8 cellular contexts compared by ENCODE assay signal in the genomic region with DNA sequence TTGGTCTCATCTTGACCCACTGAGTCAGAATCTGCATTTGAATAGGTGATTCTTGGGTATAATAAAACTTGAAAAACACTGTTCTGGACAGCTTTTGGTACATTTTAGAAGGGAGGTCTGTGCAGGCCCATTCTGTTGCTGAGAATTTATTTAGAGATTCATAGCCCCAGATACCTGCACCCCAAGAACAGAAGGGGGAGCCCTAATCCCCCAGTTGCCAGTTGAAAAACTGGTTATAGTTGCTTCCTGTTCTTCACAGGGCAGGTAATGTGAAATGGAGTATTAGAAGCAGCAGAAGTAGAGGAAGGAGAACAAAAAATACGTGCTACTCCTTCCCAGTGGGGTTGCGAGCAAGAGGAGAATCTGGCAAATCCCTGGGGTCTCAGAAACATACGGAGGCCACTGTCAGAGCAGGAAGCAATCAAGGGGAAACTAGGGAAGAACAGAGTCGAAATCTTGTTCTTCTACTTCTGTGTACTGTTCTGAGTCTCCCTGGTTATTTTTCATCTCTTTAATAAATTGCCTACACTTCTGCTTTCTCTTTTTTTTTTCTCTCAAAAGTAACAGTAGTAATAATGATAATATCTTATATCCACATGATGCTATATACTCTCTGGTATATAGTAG. TPM values are rescaled to one million over a fixed set of nuclear protein-coding genes. Genes with fewer than 3 reads are reported as not detected.
DNase-seq lines count a peak whose midpoint lies in the region; ATAC-seq, FAIRE-seq and TF ChIP-seq lines count a peak whose summit lies in the region.

No MANE protein-coding gene starts in this region.

- H3K4me2 ChIP-seq in keratinocyte (ENCODE audit: control insufficient read depth, extremely low read depth, insufficient read depth, low read depth, low read length) = peak overlapping the region; percentile 84

- dilution Hi-C loops in keratinocyte (cut with MboI; ENCODE audit: extremely low pct_ligation_motif_present, low sequenced_read_pairs) = no loop called here

- H3K4me1 Mint-ChIP-seq in activated naive CD8-positive, alpha-beta T cell (ENCODE audit: low read depth) = peaks cover 2% of the 10 kb centered on the region

- no peaks in the 10 kb centered on the region for H3K9me1 ChIP-seq in keratinocyte (ENCODE audit: control insufficient read depth, extremely low read depth, insufficient read depth, low read length)

- H3K4me1 ChIP-seq in keratinocyte (ENCODE audit: control insufficient read depth, extremely low read depth, insufficient read depth, low read length) = peaks cover 43% of the 10 kb centered on the region

- POLR2A ChIA-PET in AG04449 (lab: Yijun Ruan, JAX) = no interaction called here

- no peaks in the 10 kb centered on the region for H3K36me3 ChIP-seq in keratinocyte (ENCODE audit: control insufficient read depth in 2 of 2, extremely low read depth in 1 of 2, insufficient read depth in 2 of 2, low read length in 2 of 2)

- peak overlapping the region; percentile 45 for H3K9ac ChIP-seq in keratinocyte (ENCODE audit: control insufficient read depth, extremely low read depth, insufficient read depth, low read length)

- no peaks in the 10 kb centered on the region for H4K20me1 ChIP-seq in keratinocyte (ENCODE audit: control insufficient read depth, extremely low read depth, insufficient read depth, low read length)

- no peaks in the 10 kb centered on the region for H3K9me3 Mint-ChIP-seq in activated naive CD8-positive, alpha-beta T cell (ENCODE audit: low read depth)

- H3K27ac Mint-ChIP-seq in activated naive CD8-positive, alpha-beta T cell = no peak overlapping the region

- FAIRE-seq in keratinocyte (lab: Jason Lieb, UNC) (peak; percentile 80), RCC 7860 (lab: Jason Lieb, UNC) (no peak)

- peak overlapping the region; percentile 98 for H2AFZ ChIP-seq in keratinocyte (ENCODE audit: control insufficient read depth, low read length)

- H3K9me3 ChIP-seq in keratinocyte (ENCODE audit: control insufficient read depth, low read depth, low read length) = no peaks in the 10 kb centered on the region

- peak; percentile 72 for ATAC-seq in HG02678 (IDR thresholded peaks at IDR 0.05; ENCODE audit: unreplicated experiment)

- H3K4me3 ChIP-seq in AG04449 (ENCODE audit: low read depth, low read length) = no peak overlapping the region
- H3K4me3 ChIP-seq in keratinocyte (ENCODE audit: control insufficient read depth in 2 of 3, extremely low read depth in 1 of 3, insufficient read depth in 2 of 3, low read depth in 1 of 3, low read length in 3 of 3) = peak overlapping the region in 1 of 3 experiments; percentile 13

- DNase-seq in AG04449 (ENCODE audit: low read depth, low spot score) = no peak
- DNase-seq in NCI-H2171 treated with DMSO at 0.1 percent for 48 hours (lab: John Stamatoyannopoulos, UW) = peak; percentile 48
- no peak for DNase-seq in keratinocyte (ENCODE audit: low read depth, low spot score)
- DNase-seq in RCC 7860 (ENCODE audit: low spot score) = no peak
- DNase-seq in HK-2 (ENCODE audit: unreplicated experiment) = no peak

- H3K4me3 Mint-ChIP-seq in activated naive CD8-positive, alpha-beta T cell = peak overlapping the region; percentile 55

- TF ChIP-seq CTCF in AG04449 (IDR thresholded peaks at IDR 0.05; ENCODE audit: insufficient read depth, low read length, missing control alignments) (peak; percentile 49), GM12874 (IDR thresholded peaks at IDR 0.05; ENCODE audit: insufficient read depth, low read depth, low read length) (peak; percentile 52), keratinocyte (optimal IDR thresholded peaks at IDR 0.05 in 1 of 3, IDR thresholded peaks at IDR 0.05 in 1 of 3, conservative IDR thresholded peaks at IDR 0.05 in 1 of 3; ENCODE audit: extremely low read depth in 1 of 3, insufficient read depth in 2 of 3, low read length in 3 of 3) (peak; percentile 72 to 84 (median 75))

- H3K27me3 ChIP-seq in keratinocyte (ENCODE audit: control insufficient read depth, extremely low read depth, insufficient read depth, low read length) = no peaks in the 10 kb centered on the region

- H3K79me2 ChIP-seq in keratinocyte (ENCODE audit: control insufficient read depth, insufficient read depth, low read length) = peaks cover 4% of the 10 kb centered on the region

- no peaks in the 10 kb centered on the region for H3K27me3 Mint-ChIP-seq in activated naive CD8-positive, alpha-beta T cell

- CTCF ChIA-PET in AG04449 (lab: Yijun Ruan, JAX) = interaction anchor here (0.9 to 1.3 kb wide), 4 partner anchors 54 to 88 kb away, joined by 3 to 4 read pairs (median 4); no protein-coding TSS in a partner anchor

- H3K27ac ChIP-seq in keratinocyte (ENCODE audit: control insufficient read depth, insufficient read depth, low read length) = peak overlapping the region; percentile 41

- no peaks in the 10 kb centered on the region for H3K36me3 Mint-ChIP-seq in activated naive CD8-positive, alpha-beta T cell

RNA-seq across cellular contexts. Expression of gene CLCA2, which starts 4.6 kb away (rescaled TPM):
- polyA plus RNA-seq in keratinocyte = 276 to 518 TPM (median 407 TPM) in 3 replicates
- polyA plus RNA-seq in keratinocyte (2011; ENCODE audit: low read depth) = 70.1 TPM
- 101 and 182 TPM in 2 replicates for polyA plus RNA-seq in keratinocyte (2011; cell fraction: cytosol; rRNA removed)
- 524 and 583 TPM in 2 replicates for polyA plus RNA-seq in keratinocyte (2011; cell fraction: nucleus; rRNA removed)
- polyA plus RNA-seq in keratinocyte (2012; ENCODE audit: low replicate concordance) = 118 and 196 TPM in 2 replicates
- 78.1 to 457 TPM (median 341 TPM) in 3 replicates for polyA minus RNA-seq in keratinocyte
- 162 TPM for polyA minus RNA-seq in keratinocyte (2011; cell fraction: cytosol; rRNA and poly(A)+ RNA removed)
- polyA minus RNA-seq in keratinocyte (2011; cell fraction: nucleus; rRNA and poly(A)+ RNA removed) = 516 and 884 TPM in 2 replicates

RNA-seq across cellular contexts. Expression of gene ODF2L, which starts 23.3 kb away (rescaled TPM):
- polyA plus RNA-seq in keratinocyte = 11.7 to 22.0 TPM (median 13.2 TPM) in 3 replicates
- 47.9 TPM for polyA plus RNA-seq in keratinocyte (2011; ENCODE audit: low read depth)
- polyA plus RNA-seq in keratinocyte (2011; cell fraction: cytosol; rRNA removed) = 7.0 and 10.2 TPM in 2 replicates
- polyA plus RNA-seq in keratinocyte (2011; cell fraction: nucleus; rRNA removed) = 29.7 and 45.8 TPM in 2 replicates
- 8.0 and 14.9 TPM in 2 replicates for polyA plus RNA-seq in keratinocyte (2012; ENCODE audit: low replicate concordance)
- 0.69 to 8.8 TPM (median 5.7 TPM) in 3 replicates for polyA minus RNA-seq in keratinocyte
- 15.2 TPM for polyA minus RNA-seq in keratinocyte (2011; cell fraction: cytosol; rRNA and poly(A)+ RNA removed)
- polyA minus RNA-seq in keratinocyte (2011; cell fraction: nucleus; rRNA and poly(A)+ RNA removed) = 18.0 and 32.3 TPM in 2 replicates

RNA-seq across cellular contexts. Expression of gene CLCA1, which starts 49.3 kb away (rescaled TPM):
- polyA plus RNA-seq in keratinocyte = 0.04 to 0.05 TPM in 2 of 3 replicates, not detected in the other
- polyA plus RNA-seq in keratinocyte (2011; ENCODE audit: low read depth) = 0.30 TPM
- not detected in 2 replicates for polyA plus RNA-seq in keratinocyte (2011; cell fraction: cytosol; rRNA removed)
- 0.09 TPM in 1 of 2 replicates, not detected in the other for polyA plus RNA-seq in keratinocyte (2011; cell fraction: nucleus; rRNA removed)
- 0.38 TPM in 1 of 2 replicates, not detected in the other for polyA plus RNA-seq in keratinocyte (2012; ENCODE audit: low replicate concordance)
- polyA minus RNA-seq in keratinocyte = 0.13 TPM in 1 of 3 replicates, not detected in the others
- not detected for polyA minus RNA-seq in keratinocyte (2011; cell fraction: cytosol; rRNA and poly(A)+ RNA removed)
- polyA minus RNA-seq in keratinocyte (2011; cell fraction: nucleus; rRNA and poly(A)+ RNA removed) = 0.16 TPM in 1 of 2 replicates, not detected in the other
